In the genomic region with DNA sequence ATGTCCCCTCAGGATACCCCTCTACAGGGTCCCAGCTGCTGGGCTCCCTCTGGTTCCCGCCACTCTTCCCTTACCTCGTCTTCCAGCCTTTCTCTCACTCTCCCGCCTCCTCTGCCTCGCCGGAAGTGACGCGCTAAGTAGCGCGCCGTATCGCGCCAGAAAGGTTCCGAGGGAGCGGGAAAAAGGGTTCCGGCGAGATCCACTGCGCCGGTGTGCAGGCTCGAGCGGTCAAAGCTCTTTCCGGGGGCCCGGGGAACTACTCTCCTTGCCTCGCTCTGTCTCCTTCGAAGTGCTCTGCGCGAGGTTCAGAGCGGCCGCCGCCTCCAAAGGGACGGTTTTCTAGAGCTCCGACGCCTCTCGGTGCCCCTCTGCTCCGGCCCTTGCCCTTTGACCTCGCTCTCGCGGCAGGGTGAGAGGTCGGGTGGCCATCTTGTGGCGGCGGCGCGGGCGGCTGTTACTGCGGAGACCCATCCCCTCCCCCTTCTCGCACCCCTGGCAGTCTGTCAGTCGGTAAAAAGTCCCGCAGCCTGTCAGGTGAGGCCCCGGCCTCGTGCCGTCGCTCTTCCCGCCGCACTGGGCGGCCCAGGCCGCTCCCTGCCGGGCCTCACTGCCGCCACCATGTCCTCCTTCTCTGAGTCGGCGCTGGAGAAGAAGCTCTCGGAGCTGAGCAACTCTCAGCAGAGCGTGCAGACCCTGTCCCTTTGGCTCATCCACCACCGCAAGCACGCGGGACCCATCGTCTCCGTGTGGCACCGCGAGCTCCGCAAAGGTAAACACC, we compare ENCODE assay signal across 1 cellular context.
TF ChIP-seq lines count a peak whose summit lies in the region.

A gene with protein sequence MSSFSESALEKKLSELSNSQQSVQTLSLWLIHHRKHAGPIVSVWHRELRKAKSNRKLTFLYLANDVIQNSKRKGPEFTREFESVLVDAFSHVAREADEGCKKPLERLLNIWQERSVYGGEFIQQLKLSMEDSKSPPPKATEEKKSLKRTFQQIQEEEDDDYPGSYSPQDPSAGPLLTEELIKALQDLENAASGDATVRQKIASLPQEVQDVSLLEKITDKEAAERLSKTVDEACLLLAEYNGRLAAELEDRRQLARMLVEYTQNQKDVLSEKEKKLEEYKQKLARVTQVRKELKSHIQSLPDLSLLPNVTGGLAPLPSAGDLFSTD (plus strand): TSS at position 417 of the 778 bp plus-strand sequence. CDS start 202 bp downstream, at position 619.
A gene (minus strand): TSS at position 127 of the 778 bp plus-strand sequence. CDS start 19,640 bp downstream, outside the sequence.

TF ChIP-seq in K562, 482 proteins besides CTCF, POLR2A, EP300 and RAD21 (continued from another document and continues in another):
- TF ChIP-seq ZBTB7A (IDR thresholded peaks at IDR 0.05; ENCODE audit: borderline replicate concordance, control insufficient read depth, low read depth, low read length) (peak; percentile 49; the same call in 1 of the 2 replicates), SRSF7 (optimal IDR thresholded peaks at IDR 0.05; ENCODE audit: low read depth, low read length) (no peak), SNIP1 (IDR thresholded peaks at IDR 0.05; ENCODE audit: low read depth) (no peak), MBD2 (IDR thresholded peaks at IDR 0.05; ENCODE audit: borderline replicate concordance, low read depth) (peak; percentile 92), BRD9 (IDR thresholded peaks at IDR 0.05; ENCODE audit: low read depth, partially characterized antibody) (no peak), ZFP1 (CRISPR knock-in tag; IDR thresholded peaks at IDR 0.05) (no peak), SAFB2 (IDR thresholded peaks at IDR 0.05; ENCODE audit: borderline replicate concordance, low read depth, low read length, severe bottlenecking) (no peak), HSF4 (CRISPR knock-in tag; IDR thresholded peaks at IDR 0.05; ENCODE audit: borderline replicate concordance) (no peak), ZNF165 (CRISPR knock-in tag; IDR thresholded peaks at IDR 0.05; ENCODE audit: borderline replicate concordance) (no peak), PTBP1 (IDR thresholded peaks at IDR 0.05; ENCODE audit: low read depth, low read length) (no peak), ZEB2 (IDR thresholded peaks at IDR 0.05) (no peak), NFATC3 (IDR thresholded peaks at IDR 0.05) (no peak), ZNF583 (CRISPR knock-in tag; IDR thresholded peaks at IDR 0.05) (no peak; the same call in 1 of the 2 replicates), MAFF (IDR thresholded peaks at IDR 0.05; ENCODE audit: low read length) (no peak), SNRNP70 (optimal IDR thresholded peaks at IDR 0.05; ENCODE audit: low read depth, low read length) (no peak), PPARD (CRISPR knock-in tag; IDR thresholded peaks at IDR 0.05) (no peak), HEY1 (CRISPR knock-in tag; IDR thresholded peaks at IDR 0.05; ENCODE audit: borderline replicate concordance) (no peak), ZNF785 (CRISPR knock-in tag; IDR thresholded peaks at IDR 0.05) (no peak), ZNF274 (IDR thresholded peaks at IDR 0.05; ENCODE audit: borderline replicate concordance, low read depth, low read length) (no peak), KAT8 (IDR thresholded peaks at IDR 0.05; ENCODE audit: low read depth) (0 out of 2 replicates have a peak, but pooled peaks have one; percentile 40), ZNF232 (CRISPR knock-in tag; IDR thresholded peaks at IDR 0.05) (0 out of 2 replicates have a peak, but pooled peaks have one; percentile 57)
- TF ChIP-seq, protein P1, sequence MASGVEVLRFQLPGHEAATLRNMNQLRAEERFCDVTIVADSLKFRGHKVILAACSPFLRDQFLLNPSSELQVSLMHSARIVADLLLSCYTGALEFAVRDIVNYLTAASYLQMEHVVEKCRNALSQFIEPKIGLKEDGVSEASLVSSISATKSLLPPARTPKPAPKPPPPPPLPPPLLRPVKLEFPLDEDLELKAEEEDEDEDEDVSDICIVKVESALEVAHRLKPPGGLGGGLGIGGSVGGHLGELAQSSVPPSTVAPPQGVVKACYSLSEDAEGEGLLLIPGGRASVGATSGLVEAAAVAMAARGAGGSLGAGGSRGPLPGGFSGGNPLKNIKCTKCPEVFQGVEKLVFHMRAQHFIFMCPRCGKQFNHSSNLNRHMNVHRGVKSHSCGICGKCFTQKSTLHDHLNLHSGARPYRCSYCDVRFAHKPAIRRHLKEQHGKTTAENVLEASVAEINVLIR (CRISPR knock-in tag; IDR thresholded peaks at IDR 0.05), result peak; percentile 96
- TF ChIP-seq, protein P2, sequence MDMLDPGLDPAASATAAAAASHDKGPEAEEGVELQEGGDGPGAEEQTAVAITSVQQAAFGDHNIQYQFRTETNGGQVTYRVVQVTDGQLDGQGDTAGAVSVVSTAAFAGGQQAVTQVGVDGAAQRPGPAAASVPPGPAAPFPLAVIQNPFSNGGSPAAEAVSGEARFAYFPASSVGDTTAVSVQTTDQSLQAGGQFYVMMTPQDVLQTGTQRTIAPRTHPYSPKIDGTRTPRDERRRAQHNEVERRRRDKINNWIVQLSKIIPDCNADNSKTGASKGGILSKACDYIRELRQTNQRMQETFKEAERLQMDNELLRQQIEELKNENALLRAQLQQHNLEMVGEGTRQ (CRISPR knock-in tag; IDR thresholded peaks at IDR 0.05), result no peak
- TF ChIP-seq, protein P3, sequence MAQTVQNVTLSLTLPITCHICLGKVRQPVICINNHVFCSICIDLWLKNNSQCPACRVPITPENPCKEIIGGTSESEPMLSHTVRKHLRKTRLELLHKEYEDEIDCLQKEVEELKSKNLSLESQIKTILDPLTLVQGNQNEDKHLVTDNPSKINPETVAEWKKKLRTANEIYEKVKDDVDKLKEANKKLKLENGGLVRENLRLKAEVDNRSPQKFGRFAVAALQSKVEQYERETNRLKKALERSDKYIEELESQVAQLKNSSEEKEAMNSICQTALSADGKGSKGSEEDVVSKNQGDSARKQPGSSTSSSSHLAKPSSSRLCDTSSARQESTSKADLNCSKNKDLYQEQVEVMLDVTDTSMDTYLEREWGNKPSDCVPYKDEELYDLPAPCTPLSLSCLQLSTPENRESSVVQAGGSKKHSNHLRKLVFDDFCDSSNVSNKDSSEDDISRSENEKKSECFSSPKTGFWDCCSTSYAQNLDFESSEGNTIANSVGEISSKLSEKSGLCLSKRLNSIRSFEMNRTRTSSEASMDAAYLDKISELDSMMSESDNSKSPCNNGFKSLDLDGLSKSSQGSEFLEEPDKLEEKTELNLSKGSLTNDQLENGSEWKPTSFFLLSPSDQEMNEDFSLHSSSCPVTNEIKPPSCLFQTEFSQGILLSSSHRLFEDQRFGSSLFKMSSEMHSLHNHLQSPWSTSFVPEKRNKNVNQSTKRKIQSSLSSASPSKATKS (CRISPR knock-in tag; IDR thresholded peaks at IDR 0.05), result no peak
- TF ChIP-seq, protein P4, sequence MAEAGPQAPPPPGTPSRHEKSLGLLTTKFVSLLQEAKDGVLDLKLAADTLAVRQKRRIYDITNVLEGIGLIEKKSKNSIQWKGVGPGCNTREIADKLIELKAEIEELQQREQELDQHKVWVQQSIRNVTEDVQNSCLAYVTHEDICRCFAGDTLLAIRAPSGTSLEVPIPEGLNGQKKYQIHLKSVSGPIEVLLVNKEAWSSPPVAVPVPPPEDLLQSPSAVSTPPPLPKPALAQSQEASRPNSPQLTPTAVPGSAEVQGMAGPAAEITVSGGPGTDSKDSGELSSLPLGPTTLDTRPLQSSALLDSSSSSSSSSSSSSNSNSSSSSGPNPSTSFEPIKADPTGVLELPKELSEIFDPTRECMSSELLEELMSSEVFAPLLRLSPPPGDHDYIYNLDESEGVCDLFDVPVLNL (CRISPR knock-in tag; IDR thresholded peaks at IDR 0.05; ENCODE audit: low read depth), result peak; percentile 43; the same call in 1 of the 2 replicates
- TF ChIP-seq, protein P5, sequence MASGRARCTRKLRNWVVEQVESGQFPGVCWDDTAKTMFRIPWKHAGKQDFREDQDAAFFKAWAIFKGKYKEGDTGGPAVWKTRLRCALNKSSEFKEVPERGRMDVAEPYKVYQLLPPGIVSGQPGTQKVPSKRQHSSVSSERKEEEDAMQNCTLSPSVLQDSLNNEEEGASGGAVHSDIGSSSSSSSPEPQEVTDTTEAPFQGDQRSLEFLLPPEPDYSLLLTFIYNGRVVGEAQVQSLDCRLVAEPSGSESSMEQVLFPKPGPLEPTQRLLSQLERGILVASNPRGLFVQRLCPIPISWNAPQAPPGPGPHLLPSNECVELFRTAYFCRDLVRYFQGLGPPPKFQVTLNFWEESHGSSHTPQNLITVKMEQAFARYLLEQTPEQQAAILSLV (tag; IDR thresholded peaks at IDR 0.05), result no peak
- TF ChIP-seq, protein P6, sequence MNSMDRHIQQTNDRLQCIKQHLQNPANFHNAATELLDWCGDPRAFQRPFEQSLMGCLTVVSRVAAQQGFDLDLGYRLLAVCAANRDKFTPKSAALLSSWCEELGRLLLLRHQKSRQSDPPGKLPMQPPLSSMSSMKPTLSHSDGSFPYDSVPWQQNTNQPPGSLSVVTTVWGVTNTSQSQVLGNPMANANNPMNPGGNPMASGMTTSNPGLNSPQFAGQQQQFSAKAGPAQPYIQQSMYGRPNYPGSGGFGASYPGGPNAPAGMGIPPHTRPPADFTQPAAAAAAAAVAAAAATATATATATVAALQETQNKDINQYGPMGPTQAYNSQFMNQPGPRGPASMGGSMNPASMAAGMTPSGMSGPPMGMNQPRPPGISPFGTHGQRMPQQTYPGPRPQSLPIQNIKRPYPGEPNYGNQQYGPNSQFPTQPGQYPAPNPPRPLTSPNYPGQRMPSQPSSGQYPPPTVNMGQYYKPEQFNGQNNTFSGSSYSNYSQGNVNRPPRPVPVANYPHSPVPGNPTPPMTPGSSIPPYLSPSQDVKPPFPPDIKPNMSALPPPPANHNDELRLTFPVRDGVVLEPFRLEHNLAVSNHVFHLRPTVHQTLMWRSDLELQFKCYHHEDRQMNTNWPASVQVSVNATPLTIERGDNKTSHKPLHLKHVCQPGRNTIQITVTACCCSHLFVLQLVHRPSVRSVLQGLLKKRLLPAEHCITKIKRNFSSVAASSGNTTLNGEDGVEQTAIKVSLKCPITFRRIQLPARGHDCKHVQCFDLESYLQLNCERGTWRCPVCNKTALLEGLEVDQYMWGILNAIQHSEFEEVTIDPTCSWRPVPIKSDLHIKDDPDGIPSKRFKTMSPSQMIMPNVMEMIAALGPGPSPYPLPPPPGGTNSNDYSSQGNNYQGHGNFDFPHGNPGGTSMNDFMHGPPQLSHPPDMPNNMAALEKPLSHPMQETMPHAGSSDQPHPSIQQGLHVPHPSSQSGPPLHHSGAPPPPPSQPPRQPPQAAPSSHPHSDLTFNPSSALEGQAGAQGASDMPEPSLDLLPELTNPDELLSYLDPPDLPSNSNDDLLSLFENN (IDR thresholded peaks at IDR 0.05; ENCODE audit: low read depth in 2 of 2, low read length in 2 of 2), result no peak; a peak in 1 of 4 replicates
- TF ChIP-seq, protein P7, sequence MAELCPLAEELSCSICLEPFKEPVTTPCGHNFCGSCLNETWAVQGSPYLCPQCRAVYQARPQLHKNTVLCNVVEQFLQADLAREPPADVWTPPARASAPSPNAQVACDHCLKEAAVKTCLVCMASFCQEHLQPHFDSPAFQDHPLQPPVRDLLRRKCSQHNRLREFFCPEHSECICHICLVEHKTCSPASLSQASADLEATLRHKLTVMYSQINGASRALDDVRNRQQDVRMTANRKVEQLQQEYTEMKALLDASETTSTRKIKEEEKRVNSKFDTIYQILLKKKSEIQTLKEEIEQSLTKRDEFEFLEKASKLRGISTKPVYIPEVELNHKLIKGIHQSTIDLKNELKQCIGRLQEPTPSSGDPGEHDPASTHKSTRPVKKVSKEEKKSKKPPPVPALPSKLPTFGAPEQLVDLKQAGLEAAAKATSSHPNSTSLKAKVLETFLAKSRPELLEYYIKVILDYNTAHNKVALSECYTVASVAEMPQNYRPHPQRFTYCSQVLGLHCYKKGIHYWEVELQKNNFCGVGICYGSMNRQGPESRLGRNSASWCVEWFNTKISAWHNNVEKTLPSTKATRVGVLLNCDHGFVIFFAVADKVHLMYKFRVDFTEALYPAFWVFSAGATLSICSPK (IDR thresholded peaks at IDR 0.05; ENCODE audit: borderline replicate concordance), result no peak
- TF ChIP-seq, protein P8, sequence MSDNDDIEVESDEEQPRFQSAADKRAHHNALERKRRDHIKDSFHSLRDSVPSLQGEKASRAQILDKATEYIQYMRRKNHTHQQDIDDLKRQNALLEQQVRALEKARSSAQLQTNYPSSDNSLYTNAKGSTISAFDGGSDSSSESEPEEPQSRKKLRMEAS (CRISPR knock-in tag; IDR thresholded peaks at IDR 0.05), result peak; percentile 40
- TF ChIP-seq, protein P9, sequence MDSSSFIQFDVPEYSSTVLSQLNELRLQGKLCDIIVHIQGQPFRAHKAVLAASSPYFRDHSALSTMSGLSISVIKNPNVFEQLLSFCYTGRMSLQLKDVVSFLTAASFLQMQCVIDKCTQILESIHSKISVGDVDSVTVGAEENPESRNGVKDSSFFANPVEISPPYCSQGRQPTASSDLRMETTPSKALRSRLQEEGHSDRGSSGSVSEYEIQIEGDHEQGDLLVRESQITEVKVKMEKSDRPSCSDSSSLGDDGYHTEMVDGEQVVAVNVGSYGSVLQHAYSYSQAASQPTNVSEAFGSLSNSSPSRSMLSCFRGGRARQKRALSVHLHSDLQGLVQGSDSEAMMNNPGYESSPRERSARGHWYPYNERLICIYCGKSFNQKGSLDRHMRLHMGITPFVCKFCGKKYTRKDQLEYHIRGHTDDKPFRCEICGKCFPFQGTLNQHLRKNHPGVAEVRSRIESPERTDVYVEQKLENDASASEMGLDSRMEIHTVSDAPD (CRISPR knock-in tag; IDR thresholded peaks at IDR 0.05), result no peak
- TF ChIP-seq, protein P10, sequence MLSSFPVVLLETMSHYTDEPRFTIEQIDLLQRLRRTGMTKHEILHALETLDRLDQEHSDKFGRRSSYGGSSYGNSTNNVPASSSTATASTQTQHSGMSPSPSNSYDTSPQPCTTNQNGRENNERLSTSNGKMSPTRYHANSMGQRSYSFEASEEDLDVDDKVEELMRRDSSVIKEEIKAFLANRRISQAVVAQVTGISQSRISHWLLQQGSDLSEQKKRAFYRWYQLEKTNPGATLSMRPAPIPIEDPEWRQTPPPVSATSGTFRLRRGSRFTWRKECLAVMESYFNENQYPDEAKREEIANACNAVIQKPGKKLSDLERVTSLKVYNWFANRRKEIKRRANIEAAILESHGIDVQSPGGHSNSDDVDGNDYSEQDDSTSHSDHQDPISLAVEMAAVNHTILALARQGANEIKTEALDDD (IDR thresholded peaks at IDR 0.05), result no peak
- TF ChIP-seq, protein P11, sequence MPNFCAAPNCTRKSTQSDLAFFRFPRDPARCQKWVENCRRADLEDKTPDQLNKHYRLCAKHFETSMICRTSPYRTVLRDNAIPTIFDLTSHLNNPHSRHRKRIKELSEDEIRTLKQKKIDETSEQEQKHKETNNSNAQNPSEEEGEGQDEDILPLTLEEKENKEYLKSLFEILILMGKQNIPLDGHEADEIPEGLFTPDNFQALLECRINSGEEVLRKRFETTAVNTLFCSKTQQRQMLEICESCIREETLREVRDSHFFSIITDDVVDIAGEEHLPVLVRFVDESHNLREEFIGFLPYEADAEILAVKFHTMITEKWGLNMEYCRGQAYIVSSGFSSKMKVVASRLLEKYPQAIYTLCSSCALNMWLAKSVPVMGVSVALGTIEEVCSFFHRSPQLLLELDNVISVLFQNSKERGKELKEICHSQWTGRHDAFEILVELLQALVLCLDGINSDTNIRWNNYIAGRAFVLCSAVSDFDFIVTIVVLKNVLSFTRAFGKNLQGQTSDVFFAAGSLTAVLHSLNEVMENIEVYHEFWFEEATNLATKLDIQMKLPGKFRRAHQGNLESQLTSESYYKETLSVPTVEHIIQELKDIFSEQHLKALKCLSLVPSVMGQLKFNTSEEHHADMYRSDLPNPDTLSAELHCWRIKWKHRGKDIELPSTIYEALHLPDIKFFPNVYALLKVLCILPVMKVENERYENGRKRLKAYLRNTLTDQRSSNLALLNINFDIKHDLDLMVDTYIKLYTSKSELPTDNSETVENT (CRISPR knock-in tag; IDR thresholded peaks at IDR 0.05), result no peak
